8 cellular contexts compared by ENCODE assay signal in genomic region chr15:89002281-89002761, GRCh38.
DNase-seq lines count a peak whose midpoint lies in the region; ATAC-seq, FAIRE-seq and TF ChIP-seq lines count a peak whose summit lies in the region.

No MANE protein-coding gene starts in this region.

- ATAC-seq in GM19372 (IDR thresholded peaks at IDR 0.05; ENCODE audit: low read depth, unreplicated experiment), result peak; percentile 81
- ATAC-seq in HG03159 (IDR thresholded peaks at IDR 0.05; ENCODE audit: unreplicated experiment), result peak; percentile 76
- ATAC-seq in GM12878, result peak; percentile 90
- peak; percentile 75 for ATAC-seq in sciatic nerve

- H3K4me2 ChIP-seq in GM12878 (ENCODE audit: control insufficient read depth, insufficient read depth), result peak overlapping the region; percentile 14; the same call in 1 of the 2 replicates

- H3K27ac ChIP-seq in GM12878 (ENCODE audit: control insufficient read depth, insufficient read depth), result no peak overlapping the region
- no peak overlapping the region for H3K27ac ChIP-seq in WERI-Rb-1
- no peak overlapping the region for H3K27ac ChIP-seq in A673 (ENCODE audit: low read depth, low read length, poor library complexity, severe bottlenecking)

- no peak overlapping the region for H3K9ac ChIP-seq in GM12878 (ENCODE audit: control insufficient read depth, insufficient read depth, low read length)

- H2AFZ ChIP-seq in GM12878 (ENCODE audit: control insufficient read depth, low read depth, low read length), result no peak overlapping the region

- peak; percentile 48 to 75; a peak in 2 of 4 replicates for TF ChIP-seq EP300 in GM12878 (IDR thresholded peaks at IDR 0.05; ENCODE audit: borderline replicate concordance in 1 of 2, control insufficient read depth in 1 of 2, low read depth in 2 of 2, low read length in 2 of 2)

- RAD21 ChIA-PET in GM12878 (lab: Charles Lee; ENCODE audit: unreplicated experiment), result interaction anchor here (1.0 to 2.8 kb wide), 4 partner anchors 11 to 165 kb away, joined by 3 to 34 read pairs (median 4); no protein-coding TSS in a partner anchor

- SMC1A ChIA-PET in GM12878 (lab: Charles Lee; ENCODE audit: uncharacterized antibody, unreplicated experiment), result interaction anchor here (0.8 to 3.6 kb wide), 4 partner anchors 16 to 97 kb away, joined by 3 to 32 read pairs (median 4); no protein-coding TSS in a partner anchor

- no peak for TF ChIP-seq RAD21 in GM12878 (IDR thresholded peaks at IDR 0.05; ENCODE audit: insufficient read depth, low read depth, low read length)

- WGBS in GM12878 (ENCODE audit: insufficient coverage, insufficient replicate concordance, low lambda C conversion rate, missing lambda C conversion rate), result 0% methylated on average over 5 of the region's 5 CpGs

- no peak for TF ChIP-seq POLR2A in GM12878 (IDR thresholded peaks at IDR 0.05; ENCODE audit: low read depth, low read length)

- TF ChIP-seq CTCF in GM12878 (IDR thresholded peaks at IDR 0.05 in 2 of 3, conservative IDR thresholded peaks at IDR 0.05 in 1 of 3; ENCODE audit: control insufficient read depth in 2 of 3, extremely low read depth in 1 of 3, insufficient read depth in 1 of 3, low read depth in 3 of 3, low read length in 3 of 3) (no peak), WERI-Rb-1 (IDR thresholded peaks at IDR 0.05; ENCODE audit: low read depth, low read length) (no peak), A673 (conservative IDR thresholded peaks at IDR 0.05; ENCODE audit: low read depth, low read length) (no peak)

- CTCF ChIA-PET in GM12878 (lab: Yijun Ruan, JAX), result interaction anchor here (0.6 to 7.8 kb wide), 6 partner anchors 20 to 128 kb away, joined by 3 to 116 read pairs (median 4); no protein-coding TSS in a partner anchor
- CTCF ChIA-PET in A673 (lab: Charles Lee), result interaction anchor here (2.1 kb wide), 1 partner anchor 97 kb away, joined by 14 read pairs; no protein-coding TSS in a partner anchor

- in situ Hi-C loops in GM12878 (cut with MboI), result no loop called here

- BruUV-seq in GM12878 (replicated peaks; lab: Mats Ljungman, UMichigan) (no TSS peak), A673 (replicated peaks; lab: Mats Ljungman, UMichigan) (no TSS peak)

- peaks cover 3% of the 10 kb centered on the region; the same call in 1 of the 2 replicates for H3K4me1 ChIP-seq in GM12878 (ENCODE audit: control insufficient read depth, insufficient read depth, low read length)
- H3K4me1 ChIP-seq in A673 (ENCODE audit: insufficient read depth, low read length, poor library complexity, severe bottlenecking), result no peaks in the 10 kb centered on the region

- H3K36me3 ChIP-seq in GM12878 (ENCODE audit: control insufficient read depth in 2 of 2, insufficient read depth in 2 of 2, low read length in 1 of 2), result no peaks in the 10 kb centered on the region
- H3K36me3 ChIP-seq in WERI-Rb-1, result no peaks in the 10 kb centered on the region
- H3K36me3 ChIP-seq in A673 (ENCODE audit: insufficient read depth, low read length, poor library complexity, severe bottlenecking), result no peaks in the 10 kb centered on the region

- no peaks in the 10 kb centered on the region for H3K9me3 ChIP-seq in GM12878 (replicated peaks; ENCODE audit: control insufficient read depth, insufficient read depth, low read length)
- H3K9me3 ChIP-seq in WERI-Rb-1 (ENCODE audit: severe bottlenecking), result no peaks in the 10 kb centered on the region
- no peaks in the 10 kb centered on the region for H3K9me3 ChIP-seq in A673 (ENCODE audit: low read depth, low read length, poor library complexity, severe bottlenecking)

- intact Hi-C loops in GM12878 (cut with micrococcal nuclease; ENCODE audit: unreplicated experiment), result no loop called here
- intact Hi-C loops in sciatic nerve (cut with DNase I), result loop anchor here (5.0 kb wide), 1 partner anchor 100 kb away; no protein-coding TSS in a partner anchor
- intact Hi-C loops in A673 (cut with micrococcal nuclease; ENCODE audit: unreplicated experiment), result no loop called here

- H4K20me1 ChIP-seq in GM12878 (ENCODE audit: control insufficient read depth, insufficient read depth), result no peaks in the 10 kb centered on the region

- POLR2A ChIA-PET in GM12878 (lab: Charles Lee) (no interaction called here), A673 (lab: Charles Lee; ENCODE audit: low non-redundant PET) (no interaction called here)

- no peak for FAIRE-seq in GM12878 (lab: Jason Lieb, UNC)

- DNase-seq in GM12878 (ENCODE audit: low read depth, low spot score), result peak; percentile 36
- no peak for DNase-seq in sciatic nerve (ENCODE audit: low spot score)
- no peak for DNase-seq in WERI-Rb-1
- no peak for DNase-seq in SHP77 (lab: John Stamatoyannopoulos, UW)
- no peak for DNase-seq in A673 (ENCODE audit: low spot score)
- DNase-seq in NCI-H128 (lab: John Stamatoyannopoulos, UW; ENCODE audit: unreplicated experiment), result no peak

- no peak overlapping the region for H3K4me3 ChIP-seq in GM12878
- H3K4me3 ChIP-seq in WERI-Rb-1 (ENCODE audit: low read depth, low read length), result no peak overlapping the region
- H3K4me3 ChIP-seq in A673 (ENCODE audit: low read depth, low read length, poor library complexity, severe bottlenecking), result no peak overlapping the region

- no peaks in the 10 kb centered on the region for H3K79me2 ChIP-seq in GM12878 (ENCODE audit: control insufficient read depth, insufficient read depth, low read length)

- no peaks in the 10 kb centered on the region; a peak in 1 of 4 replicates for H3K27me3 ChIP-seq in GM12878 (replicated peaks in 1 of 2; ENCODE audit: control insufficient read depth in 2 of 2, insufficient read depth in 2 of 2, low read length in 1 of 2)
- no peaks in the 10 kb centered on the region for H3K27me3 ChIP-seq in WERI-Rb-1 (ENCODE audit: insufficient read depth, low read depth, severe bottlenecking)
- H3K27me3 ChIP-seq in A673 (replicated peaks; ENCODE audit: insufficient read depth, low read depth, low read length, poor library complexity), result no peaks in the 10 kb centered on the region

TF ChIP-seq in GM12878, 131 proteins besides CTCF, POLR2A, EP300 and RAD21 (continues in another document):
- TF ChIP-seq ELK1 (IDR thresholded peaks at IDR 0.05; ENCODE audit: low read depth, low read length) (0 out of 2 replicates have a peak, but pooled peaks have one; percentile 15), TBL1XR1 (IDR thresholded peaks at IDR 0.05; ENCODE audit: low read depth, low read length) (peak; percentile 63; the same call in 1 of the 2 replicates), NR2C1 (IDR thresholded peaks at IDR 0.05) (0 out of 2 replicates have a peak, but pooled peaks have one; percentile 35), HDGF (IDR thresholded peaks at IDR 0.05) (no peak), SKIL (IDR thresholded peaks at IDR 0.05; ENCODE audit: low read depth, poor library complexity, severe bottlenecking) (peak; percentile 93), RB1 (IDR thresholded peaks at IDR 0.05; ENCODE audit: borderline replicate concordance) (no peak), RBBP5 (conservative IDR thresholded peaks at IDR 0.05) (no peak), SPI1 (IDR thresholded peaks at IDR 0.05; ENCODE audit: borderline replicate concordance, insufficient read depth, low read depth, low read length) (no peak), MTA2 (IDR thresholded peaks at IDR 0.05; ENCODE audit: low read depth) (peak; percentile 48; the same call in 1 of the 2 replicates)
